ENCODE assay signal across 8 cellular contexts in genomic region chr15:40857601-40858351, GRCh38. TPM values are rescaled to one million over a fixed set of nuclear protein-coding genes. Genes with fewer than 3 reads are reported as not detected.
A peak's percentile ranks its signal among the peaks of the same experiment; 100 is the strongest.
DNase-seq lines count a peak whose midpoint lies in the region; ATAC-seq, FAIRE-seq and TF ChIP-seq lines count a peak whose summit lies in the region.

No MANE protein-coding gene starts in this region.

- intact Hi-C loops in HCT116 (cut with micrococcal nuclease), result loop anchor here (1.0 kb wide), 1 partner anchor 37 kb away; the partner anchor contains the start of gene VPS18
- intact Hi-C loops in mammary epithelial cell (cut with micrococcal nuclease), result loop anchor here (2.0 kb wide), 1 partner anchor 179 kb away; no protein-coding TSS in a partner anchor

- no peaks in the 10 kb centered on the region for H3K9me1 ChIP-seq in keratinocyte (ENCODE audit: control insufficient read depth, extremely low read depth, insufficient read depth, low read length)

- peak; percentile 81 for TF ChIP-seq RAD21 in HCT116 (IDR thresholded peaks at IDR 0.05; ENCODE audit: low read depth)

- WGBS in mammary epithelial cell (ENCODE audit: low coverage, missing lambda C conversion rate), result 35% methylated on average over 15 of the region's 15 CpGs

- TF ChIP-seq POLR2A in HCT116 (IDR thresholded peaks at IDR 0.05; ENCODE audit: borderline replicate concordance, extremely low read depth, insufficient read depth, insufficient read length), result no peak

- TF ChIP-seq CTCF in HCT116 (IDR thresholded peaks at IDR 0.05 in 2 of 3, conservative IDR thresholded peaks at IDR 0.05 in 1 of 3; ENCODE audit: borderline replicate concordance in 1 of 3, insufficient read depth in 1 of 3, low read depth in 2 of 3, low read length in 2 of 3) (peak; percentile 79 to 99 (median 94)), WI38 (IDR thresholded peaks at IDR 0.05; ENCODE audit: low read depth, low read length) (peak; percentile 99), mammary epithelial cell (conservative IDR thresholded peaks at IDR 0.05 in 1 of 2, IDR thresholded peaks at IDR 0.05 in 1 of 2; ENCODE audit: extremely low read depth in 1 of 2, insufficient read depth in 1 of 2, low read depth in 1 of 2, low read length in 2 of 2) (peak; percentile 98 to 99), keratinocyte (optimal IDR thresholded peaks at IDR 0.05 in 1 of 3, IDR thresholded peaks at IDR 0.05 in 1 of 3, conservative IDR thresholded peaks at IDR 0.05 in 1 of 3; ENCODE audit: extremely low read depth in 1 of 3, insufficient read depth in 2 of 3, low read length in 3 of 3) (peak; percentile 98 to 99 (median 98))

- H3K9ac ChIP-seq in HCT116 (ENCODE audit: low read length), result peak overlapping the region; percentile 22; the same call in 1 of the 2 replicates
- no peak overlapping the region for H3K9ac ChIP-seq in mammary epithelial cell (ENCODE audit: insufficient read depth, low read length)
- H3K9ac ChIP-seq in keratinocyte (ENCODE audit: control insufficient read depth, extremely low read depth, insufficient read depth, low read length), result no peak overlapping the region

- BruUV-seq in HCT116 (replicated peaks; lab: Mats Ljungman, UMichigan), result no TSS peak
- no TSS peak for BruUV-seq in mammary epithelial cell (replicated peaks; lab: Mats Ljungman, UMichigan)

- H3K4me2 ChIP-seq in HCT116 (ENCODE audit: low read length) (peak overlapping the region; percentile 15; the same call in 1 of the 2 replicates), mammary epithelial cell (ENCODE audit: insufficient read depth, low read depth, low read length) (no peak overlapping the region), keratinocyte (ENCODE audit: control insufficient read depth, extremely low read depth, insufficient read depth, low read depth, low read length) (no peak overlapping the region)

- H3K4me1 ChIP-seq in HCT116 (ENCODE audit: control insufficient read depth in 1 of 2, insufficient read depth in 2 of 2, low read length in 2 of 2) (peaks cover 16 to 26% of the 10 kb centered on the region in 2 experiments), mammary epithelial cell (ENCODE audit: insufficient read depth, low read length) (no peaks in the 10 kb centered on the region), keratinocyte (ENCODE audit: control insufficient read depth, extremely low read depth, insufficient read depth, low read length) (peaks cover 12% of the 10 kb centered on the region)

- H4K20me1 ChIP-seq in HCT116 (ENCODE audit: insufficient read depth) (no peaks in the 10 kb centered on the region), mammary epithelial cell (ENCODE audit: insufficient read depth, low read length) (no peaks in the 10 kb centered on the region), keratinocyte (ENCODE audit: control insufficient read depth, extremely low read depth, insufficient read depth, low read length) (no peaks in the 10 kb centered on the region)

- H2AFZ ChIP-seq in HCT116 (ENCODE audit: low read depth, low read length, poor library complexity, severe bottlenecking) (no peak overlapping the region), mammary epithelial cell (ENCODE audit: low read depth, low read length) (no peak overlapping the region), keratinocyte (ENCODE audit: control insufficient read depth, low read length) (no peak overlapping the region)

- dilution Hi-C loops in mammary epithelial cell (cut with HindIII; ENCODE audit: low sequenced_read_pairs) (no loop called here), keratinocyte (cut with MboI; ENCODE audit: extremely low pct_ligation_motif_present, low sequenced_read_pairs) (no loop called here)

- no peaks in the 10 kb centered on the region for H3K9me2 ChIP-seq in HCT116 (ENCODE audit: insufficient read depth)

- POLR2A ChIA-PET in HCT116 (lab: Charles Lee), result interaction anchor here (0.7 to 3.6 kb wide), 9 partner anchors 11 to 388 kb away, joined by 3 to 34 read pairs (median 13); partner anchors contain the start of genes RHOV and VPS18

- ATAC-seq in HCT116 (peak; percentile 85), GM21360 (IDR thresholded peaks at IDR 0.05; ENCODE audit: unreplicated experiment) (no peak)

- in situ Hi-C loops in mammary epithelial cell (cut with MboI; ENCODE audit: low sequenced_read_pairs in 2 of 2), result loop anchor here in 1 of 2 donors (5.0 kb wide), 1 partner anchor 35 kb away; the partner anchor contains the start of gene VPS18

- H3K79me2 ChIP-seq in HCT116 (ENCODE audit: insufficient read depth, low read length), result no peaks in the 10 kb centered on the region; the same call in 1 of the 2 replicates
- H3K79me2 ChIP-seq in mammary epithelial cell (ENCODE audit: insufficient read depth, low read length), result peaks cover 8% of the 10 kb centered on the region
- peaks cover 2% of the 10 kb centered on the region for H3K79me2 ChIP-seq in keratinocyte (ENCODE audit: control insufficient read depth, insufficient read depth, low read length)

- no peak overlapping the region for H3K4me3 ChIP-seq in HCT116 (replicated peaks in 1 of 2; ENCODE audit: low read depth in 1 of 2, low read length in 2 of 2)
- H3K4me3 ChIP-seq in WI38 (ENCODE audit: low read depth, low read length), result no peak overlapping the region
- H3K4me3 ChIP-seq in mammary epithelial cell (replicated peaks in 1 of 3; ENCODE audit: insufficient read depth in 1 of 3, low read depth in 2 of 3, low read length in 3 of 3), result no peak overlapping the region
- H3K4me3 ChIP-seq in keratinocyte (ENCODE audit: control insufficient read depth in 2 of 3, extremely low read depth in 1 of 3, insufficient read depth in 2 of 3, low read depth in 1 of 3, low read length in 3 of 3), result no peak overlapping the region

- RAD21 ChIA-PET in HCT116 (lab: Charles Lee; ENCODE audit: low non-redundant PET in 1 of 2, low total read pairs in 2 of 2, uncharacterized antibody in 2 of 2, unreplicated experiment in 2 of 2), result interaction anchor here (0.8 to 4.0 kb wide), 8 partner anchors 15 to 73 kb away, joined by 3 to 29 read pairs (median 10); partner anchors contain the start of genes VPS18 (in 2 of the 2), RHOV (in 1 of the 2) and ZFYVE19 (in 1 of the 2)

- H3K27ac ChIP-seq in HCT116 (ENCODE audit: low read depth, low read length) (peak overlapping the region; percentile 52), mammary epithelial cell (ENCODE audit: insufficient read depth, low read depth, low read length) (peak overlapping the region; percentile 40), keratinocyte (ENCODE audit: control insufficient read depth, insufficient read depth, low read length) (peak overlapping the region; percentile 45)

- FAIRE-seq in keratinocyte (lab: Jason Lieb, UNC), result peak; percentile 90

- peak; percentile 66 for DNase-seq in DMS53 treated with DMSO at 0.1 percent for 48 hours (lab: John Stamatoyannopoulos, UW; ENCODE audit: unreplicated experiment)
- DNase-seq in HCT116 (ENCODE audit: low read depth, low spot score), result no peak
- DNase-seq in NCI-H2171 (lab: John Stamatoyannopoulos, UW), result peak; percentile 69
- peak; percentile 79 for DNase-seq in mammary epithelial cell
- DNase-seq in keratinocyte (ENCODE audit: low read depth, low spot score), result no peak
- DNase-seq in stimulated activated CD4-positive, alpha-beta T cell treated with anti-CD3 and anti-CD28 coated beads, Interleukin-1b, Interleukin-23, amount 100 ng/mL, for 24 hours (ENCODE audit: low read depth in 4 of 4, low spot score in 1 of 4), result peak; percentile 56 to 78 (median 66)

- CTCF ChIA-PET in HCT116 (lab: Charles Lee) (interaction anchor here (0.7 to 6.2 kb wide), 21 partner anchors 8 to 518 kb away, joined by 3 to 166 read pairs (median 7); partner anchors contain the start of genes DNAJC17, RHOV, SPINT1 and VPS18), mammary epithelial cell (lab: Charles Lee; ENCODE audit: low non-redundant PET) (interaction anchor here (0.5 to 2.0 kb wide), 11 partner anchors 13 to 114 kb away, joined by 3 to 21 read pairs (median 7); partner anchors contain the start of genes DNAJC17, RHOV, VPS18 and ZFYVE19)

- no peaks in the 10 kb centered on the region for H3K9me3 ChIP-seq in HCT116 (ENCODE audit: control insufficient read depth in 1 of 2, insufficient read depth in 1 of 2, low read depth in 1 of 2, low read length in 2 of 2)
- no peaks in the 10 kb centered on the region for H3K9me3 ChIP-seq in mammary epithelial cell (replicated peaks; ENCODE audit: insufficient read depth, low read length)
- no peaks in the 10 kb centered on the region for H3K9me3 ChIP-seq in keratinocyte (ENCODE audit: control insufficient read depth, low read depth, low read length)

- H3K36me3 ChIP-seq in HCT116 (ENCODE audit: control insufficient read depth in 1 of 2, insufficient read depth in 2 of 2, low read length in 2 of 2), result peaks cover 16 to 21% of the 10 kb centered on the region in 2 experiments; a peak in 3 of 4 replicates
- H3K36me3 ChIP-seq in mammary epithelial cell (ENCODE audit: insufficient read depth, low read length), result peaks cover 14% of the 10 kb centered on the region
- peaks cover 40 to 47% of the 10 kb centered on the region in 2 experiments for H3K36me3 ChIP-seq in keratinocyte (ENCODE audit: control insufficient read depth in 2 of 2, extremely low read depth in 1 of 2, insufficient read depth in 2 of 2, low read length in 2 of 2)

- H3K27me3 ChIP-seq in HCT116 (ENCODE audit: insufficient read depth, low read length) (no peaks in the 10 kb centered on the region), mammary epithelial cell (ENCODE audit: insufficient read depth, low read length) (no peaks in the 10 kb centered on the region), keratinocyte (ENCODE audit: control insufficient read depth, extremely low read depth, insufficient read depth, low read length) (no peaks in the 10 kb centered on the region)

RNA-seq across cellular contexts. Expression of gene SPINT1, which starts 13.9 kb away (rescaled TPM):
- total RNA-seq in HCT116 (2021; ENCODE audit: unreplicated experiment) (123 TPM), mammary epithelial cell (100 to 1,000 TPM; 154 to 226 TPM)
- 142 and 165 TPM in 2 replicates for polyA plus RNA-seq in HCT116 (2012)
- polyA plus RNA-seq in mammary epithelial cell (204 TPM), keratinocyte (30.1 to 146 TPM (median 40.9 TPM) in 3 replicates)
- polyA minus RNA-seq in mammary epithelial cell (283 TPM), keratinocyte (55.5 to 213 TPM (median 69.5 TPM) in 3 replicates)
- 70.3 TPM for polyA plus RNA-seq in keratinocyte (2011; ENCODE audit: low read depth)
- 50.7 and 75.2 TPM in 2 replicates for polyA plus RNA-seq in keratinocyte (2011; cell fraction: cytosol; rRNA removed)
- polyA plus RNA-seq in keratinocyte (2011; cell fraction: nucleus; rRNA removed), result 223 and 225 TPM in 2 replicates
- polyA plus RNA-seq in keratinocyte (2012; ENCODE audit: low replicate concordance), result 112 and 163 TPM in 2 replicates
- 91.3 TPM for polyA minus RNA-seq in keratinocyte (2011; cell fraction: cytosol; rRNA and poly(A)+ RNA removed)
- polyA minus RNA-seq in keratinocyte (2011; cell fraction: nucleus; rRNA and poly(A)+ RNA removed), result 169 and 184 TPM in 2 replicates

RNA-seq across cellular contexts. Expression of gene RHOV, which starts 16.3 kb away (rescaled TPM):
- total RNA-seq in HCT116 (2021; ENCODE audit: unreplicated experiment), result 6.0 TPM
- 4.2 and 4.5 TPM in 2 replicates for polyA plus RNA-seq in HCT116 (2012)
- under 1 TPM; 0.83 to 0.87 TPM for total RNA-seq in mammary epithelial cell
- polyA plus RNA-seq in mammary epithelial cell, result 0.90 TPM
- not detected for polyA minus RNA-seq in mammary epithelial cell
- 1.2 to 12.1 TPM (median 7.1 TPM) in 3 replicates for polyA plus RNA-seq in keratinocyte
- polyA plus RNA-seq in keratinocyte (2011; ENCODE audit: low read depth), result 15.0 TPM
- 3.3 and 7.6 TPM in 2 replicates for polyA plus RNA-seq in keratinocyte (2011; cell fraction: cytosol; rRNA removed)
- polyA plus RNA-seq in keratinocyte (2011; cell fraction: nucleus; rRNA removed), result 28.3 and 31.0 TPM in 2 replicates
- polyA plus RNA-seq in keratinocyte (2012; ENCODE audit: low replicate concordance), result 1.2 and 28.5 TPM in 2 replicates
- 0.89 to 4.5 TPM (median 3.4 TPM) in 3 replicates for polyA minus RNA-seq in keratinocyte
- polyA minus RNA-seq in keratinocyte (2011; cell fraction: cytosol; rRNA and poly(A)+ RNA removed), result 5.8 TPM
- polyA minus RNA-seq in keratinocyte (2011; cell fraction: nucleus; rRNA and poly(A)+ RNA removed), result 12.0 and 15.2 TPM in 2 replicates

RNA-seq across cellular contexts. Expression of gene PPP1R14D, which starts 29.3 kb away (rescaled TPM):
- not detected for total RNA-seq in HCT116 (2021; ENCODE audit: unreplicated experiment)
- polyA plus RNA-seq in HCT116 (2012), result 0.09 TPM in 1 of 2 replicates, not detected in the other
- total RNA-seq in mammary epithelial cell, result not detected
- not detected for polyA plus RNA-seq in mammary epithelial cell
- polyA minus RNA-seq in mammary epithelial cell, result not detected
- polyA plus RNA-seq in keratinocyte, result not detected in 3 replicates
- polyA plus RNA-seq in keratinocyte (2011; ENCODE audit: low read depth), result not detected
- polyA plus RNA-seq in keratinocyte (2011; cell fraction: cytosol; rRNA removed), result not detected in 2 replicates
- not detected in 2 replicates for polyA plus RNA-seq in keratinocyte (2011; cell fraction: nucleus; rRNA removed)
- not detected in 2 replicates for polyA plus RNA-seq in keratinocyte (2012; ENCODE audit: low replicate concordance)
- polyA minus RNA-seq in keratinocyte, result not detected in 3 replicates
- not detected for polyA minus RNA-seq in keratinocyte (2011; cell fraction: cytosol; rRNA and poly(A)+ RNA removed)
- not detected in 2 replicates for polyA minus RNA-seq in keratinocyte (2011; cell fraction: nucleus; rRNA and poly(A)+ RNA removed)

RNA-seq across cellular contexts. Expression of gene VPS18, which starts 36.5 kb away (rescaled TPM):
- total RNA-seq in HCT116 (2021; ENCODE audit: unreplicated experiment) (16.9 TPM), mammary epithelial cell (10 to 100 TPM; 21.5 to 56.0 TPM)
- polyA plus RNA-seq in HCT116 (2012), result 9.3 and 10.0 TPM in 2 replicates
- polyA plus RNA-seq in mammary epithelial cell (18.4 TPM), keratinocyte (11.6 to 21.1 TPM (median 18.2 TPM) in 3 replicates)
- polyA minus RNA-seq in mammary epithelial cell (43.4 TPM), keratinocyte (41.6 to 68.4 TPM (median 60.3 TPM) in 3 replicates)
- polyA plus RNA-seq in keratinocyte (2011; ENCODE audit: low read depth), result 5.7 TPM
- polyA plus RNA-seq in keratinocyte (2011; cell fraction: cytosol; rRNA removed), result 9.4 and 15.1 TPM in 2 replicates
- polyA plus RNA-seq in keratinocyte (2011; cell fraction: nucleus; rRNA removed), result 29.3 and 35.6 TPM in 2 replicates
- 14.4 and 20.6 TPM in 2 replicates for polyA plus RNA-seq in keratinocyte (2012; ENCODE audit: low replicate concordance)
- polyA minus RNA-seq in keratinocyte (2011; cell fraction: cytosol; rRNA and poly(A)+ RNA removed), result 44.7 TPM
- 59.2 and 60.0 TPM in 2 replicates for polyA minus RNA-seq in keratinocyte (2011; cell fraction: nucleus; rRNA and poly(A)+ RNA removed)

RNA-seq across cellular contexts. Expression of gene DNAJC17, which starts 50.5 kb away (rescaled TPM):
- total RNA-seq in HCT116 (2021; ENCODE audit: unreplicated experiment) (36.1 TPM), mammary epithelial cell (10 to 100 TPM; 12.0 to 40.9 TPM)
- 37.1 and 40.5 TPM in 2 replicates for polyA plus RNA-seq in HCT116 (2012)
- polyA plus RNA-seq in mammary epithelial cell (48.4 TPM), keratinocyte (27.0 to 55.9 TPM (median 35.3 TPM) in 3 replicates)
- polyA minus RNA-seq in mammary epithelial cell (31.5 TPM), keratinocyte (10.5 to 21.2 TPM (median 19.7 TPM) in 3 replicates)
- 23.6 TPM for polyA plus RNA-seq in keratinocyte (2011; ENCODE audit: low read depth)
- polyA plus RNA-seq in keratinocyte (2011; cell fraction: cytosol; rRNA removed), result 30.6 and 31.7 TPM in 2 replicates
- 65.7 and 71.0 TPM in 2 replicates for polyA plus RNA-seq in keratinocyte (2011; cell fraction: nucleus; rRNA removed)
- polyA plus RNA-seq in keratinocyte (2012; ENCODE audit: low replicate concordance), result 23.2 and 38.5 TPM in 2 replicates
- 13.8 TPM for polyA minus RNA-seq in keratinocyte (2011; cell fraction: cytosol; rRNA and poly(A)+ RNA removed)
- polyA minus RNA-seq in keratinocyte (2011; cell fraction: nucleus; rRNA and poly(A)+ RNA removed), result 8.0 and 8.5 TPM in 2 replicates

Comparison
In these comparisons a context has a peak if more than half of its experiments do, and no peak if none do; other contexts are left out.
1. DNase-seq: peak in DMS53 treated with DMSO at 0.1 percent for 48 hours (single experiment), NCI-H2171 (single experiment), mammary epithelial cell (single experiment) and stimulated activated CD4-positive, alpha-beta T cell treated with anti-CD3 and anti-CD28 coated beads, Interleukin-1b, Interleukin-23, amount 100 ng/mL, for 24 hours (4 of 4); none in HCT116 (single experiment) and keratinocyte (single experiment).
2. Peak in every context shown above with its lines, with median percentiles within 50 percentile points of each other: H3K27ac ChIP-seq and CTCF ChIP-seq.